Comparison of ENCODE assay signal across 7 cellular contexts in the genomic region with DNA sequence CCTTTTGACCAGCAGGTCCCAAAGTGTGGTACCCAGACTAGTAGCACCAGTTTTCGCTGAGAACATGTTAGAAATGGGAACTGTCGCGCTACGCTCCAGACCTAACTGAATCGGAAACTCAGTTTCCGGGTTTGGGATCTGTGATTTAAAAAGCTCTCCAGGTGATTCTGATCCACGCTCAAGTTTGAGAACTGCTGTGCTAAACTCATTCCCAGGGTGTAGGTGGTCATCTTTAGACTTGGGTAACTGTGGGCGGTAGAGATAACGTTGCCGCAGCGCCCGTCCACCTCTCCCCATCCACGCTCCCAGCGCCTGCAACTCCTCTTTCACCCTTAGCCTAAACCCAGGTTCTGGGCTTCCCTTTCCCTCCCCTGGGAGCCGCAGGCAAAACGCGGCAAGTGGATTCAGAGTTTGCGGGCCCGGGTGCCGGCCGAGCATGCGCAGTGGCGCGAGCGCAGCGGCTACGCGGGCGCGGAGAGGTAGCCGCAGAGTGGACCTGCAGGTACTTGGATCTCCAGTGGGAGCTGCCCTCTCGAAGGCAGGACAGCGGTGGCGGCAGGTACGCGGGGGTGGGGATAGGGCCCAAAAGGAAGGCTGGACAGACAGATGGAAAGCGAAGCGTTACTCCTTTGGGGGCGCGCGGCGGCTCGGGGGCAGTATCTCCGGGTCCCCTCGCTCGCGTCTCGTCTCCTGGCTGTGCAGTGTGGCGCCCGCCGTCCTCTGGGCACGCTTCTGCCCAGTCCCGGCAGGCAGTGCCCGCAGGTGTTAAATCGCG. TPM values are rescaled to one million over a fixed set of nuclear protein-coding genes. Genes with fewer than 3 reads are reported as not detected.
DNase-seq lines count a peak whose midpoint lies in the region; ATAC-seq, FAIRE-seq and TF ChIP-seq lines count a peak whose summit lies in the region.

A gene with protein sequence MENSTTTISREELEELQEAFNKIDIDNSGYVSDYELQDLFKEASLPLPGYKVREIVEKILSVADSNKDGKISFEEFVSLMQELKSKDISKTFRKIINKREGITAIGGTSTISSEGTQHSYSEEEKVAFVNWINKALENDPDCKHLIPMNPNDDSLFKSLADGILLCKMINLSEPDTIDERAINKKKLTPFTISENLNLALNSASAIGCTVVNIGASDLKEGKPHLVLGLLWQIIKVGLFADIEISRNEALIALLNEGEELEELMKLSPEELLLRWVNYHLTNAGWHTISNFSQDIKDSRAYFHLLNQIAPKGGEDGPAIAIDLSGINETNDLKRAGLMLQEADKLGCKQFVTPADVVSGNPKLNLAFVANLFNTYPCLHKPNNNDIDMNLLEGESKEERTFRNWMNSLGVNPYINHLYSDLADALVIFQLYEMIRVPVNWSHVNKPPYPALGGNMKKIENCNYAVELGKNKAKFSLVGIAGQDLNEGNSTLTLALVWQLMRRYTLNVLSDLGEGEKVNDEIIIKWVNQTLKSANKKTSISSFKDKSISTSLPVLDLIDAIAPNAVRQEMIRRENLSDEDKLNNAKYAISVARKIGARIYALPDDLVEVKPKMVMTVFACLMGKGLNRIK (plus strand): TSS at position 443 of the 775 bp plus-strand sequence. CDS start 67,845 bp downstream, outside the sequence.

- peak within 1 kb of the TSS; percentile 97 for H3K4me3 Mint-ChIP-seq in astrocyte (ENCODE audit: unreplicated experiment)

- H2AFZ ChIP-seq in astrocyte (ENCODE audit: low read depth, low read length) (peak within 1 kb of the TSS; percentile 86), hepatocyte (peak within 1 kb of the TSS; percentile 77)

- WGBS in hepatocyte (ENCODE audit: low lambda C conversion rate, missing lambda C conversion rate) = 1% methylated on average over 50 of the region's 56 CpGs

- H3K9me3 ChIP-seq in astrocyte (ENCODE audit: insufficient read depth, low read depth, low read length) (no peaks in the 10 kb centered on the region), hepatocyte (ENCODE audit: low read depth) (no peaks in the 10 kb centered on the region)

- H3K79me2 ChIP-seq in astrocyte (ENCODE audit: insufficient read depth, low read length) = no peaks in the 10 kb centered on the region
- peaks cover 18% of the 10 kb centered on the region for H3K79me2 ChIP-seq in hepatocyte

- H3K36me3 ChIP-seq in astrocyte (ENCODE audit: insufficient read depth, low read length) (no peaks in the 10 kb centered on the region), hepatocyte (replicated peaks; ENCODE audit: insufficient read depth, low read depth) (no peaks in the 10 kb centered on the region)

- TF ChIP-seq CTCF in astrocyte (IDR thresholded peaks at IDR 0.05; ENCODE audit: insufficient read depth, low read depth, low read length) = no peak
- no peak for TF ChIP-seq CTCF in hepatocyte (IDR thresholded peaks at IDR 0.05; ENCODE audit: poor library complexity)
- TF ChIP-seq CTCF in retinal pigment epithelial cell (conservative IDR thresholded peaks at IDR 0.05; ENCODE audit: low read depth, low read length) = no peak

- H3K27me3 Mint-ChIP-seq in astrocyte (ENCODE audit: low read depth, unreplicated experiment) = no peaks in the 10 kb centered on the region

- no peaks in the 10 kb centered on the region for H3K9me3 Mint-ChIP-seq in astrocyte (ENCODE audit: unreplicated experiment)

- no peak for FAIRE-seq in astrocyte (lab: Jason Lieb, UNC)

- peak within 1 kb of the TSS; percentile 98 for H3K4me2 ChIP-seq in astrocyte (ENCODE audit: low read length)
- peak within 1 kb of the TSS; percentile 82 for H3K4me2 ChIP-seq in hepatocyte

- H4K20me1 ChIP-seq in astrocyte (ENCODE audit: insufficient read depth, low read length) (no peaks in the 10 kb centered on the region), hepatocyte (ENCODE audit: insufficient read depth, poor library complexity, severe bottlenecking) (no peaks in the 10 kb centered on the region)

- peak within 1 kb of the TSS; percentile 91 for H3K9ac ChIP-seq in astrocyte (ENCODE audit: low read length)

- peaks cover 10% of the 10 kb centered on the region for H3K4me1 Mint-ChIP-seq in astrocyte (ENCODE audit: low read depth, unreplicated experiment)

- H3K9me2 ChIP-seq in hepatocyte (replicated peaks; ENCODE audit: insufficient read depth) = no peaks in the 10 kb centered on the region

- ATAC-seq in GM18498 (IDR thresholded peaks at IDR 0.05; ENCODE audit: unreplicated experiment) = peak; percentile 89
- peak; percentile 89 for ATAC-seq in HG02870 (IDR thresholded peaks at IDR 0.05; ENCODE audit: unreplicated experiment)

- peak within 1 kb of the TSS; percentile 100 for H3K27ac Mint-ChIP-seq in astrocyte (ENCODE audit: unreplicated experiment)

- H3K4me3 ChIP-seq in astrocyte (ENCODE audit: insufficient read depth, low read depth, low read length) (peak within 1 kb of the TSS; percentile 87), hepatocyte (peak within 1 kb of the TSS; percentile 68), retinal pigment epithelial cell (ENCODE audit: low read length) (peak within 1 kb of the TSS; percentile 82)

- H3K27me3 ChIP-seq in astrocyte (ENCODE audit: insufficient read depth, low read length) (no peaks in the 10 kb centered on the region), hepatocyte (no peaks in the 10 kb centered on the region)

- DNase-seq in NCI-H146 treated with DMSO at 0.1 percent for 48 hours (lab: John Stamatoyannopoulos, UW; ENCODE audit: unreplicated experiment) = peak; percentile 97
- DNase-seq in T-helper 2 cell = peak; percentile 69 to 85 (median 78)
- peak; percentile 69 for DNase-seq in astrocyte (ENCODE audit: low read depth)
- DNase-seq in hepatocyte (ENCODE audit: low spot score) = peak; percentile 91
- peak; percentile 56 for DNase-seq in retinal pigment epithelial cell (ENCODE audit: low read depth)

- H3K27ac ChIP-seq in astrocyte (ENCODE audit: low read depth, low read length) (peak within 1 kb of the TSS; percentile 86), hepatocyte (peak within 1 kb of the TSS; percentile 93)

- H3K36me3 Mint-ChIP-seq in astrocyte (ENCODE audit: low read depth, unreplicated experiment) = no peaks in the 10 kb centered on the region

- peaks cover 3% of the 10 kb centered on the region for H3K4me1 ChIP-seq in astrocyte (ENCODE audit: insufficient read depth, low read length)
- H3K4me1 ChIP-seq in hepatocyte (ENCODE audit: insufficient read depth) = no peaks in the 10 kb centered on the region

RNA-seq across cellular contexts. Expression of the gene that starts here (rescaled TPM):
- 6.0 and 7.8 TPM in 2 replicates for total RNA-seq in astrocyte
- 21.1 and 22.8 TPM in 2 replicates for total RNA-seq in hepatocyte
- 9.7 and 13.0 TPM in 2 replicates for polyA plus RNA-seq in hepatocyte

Comparison
In these comparisons a context has a peak if more than half of its experiments do, and no peak if none do; other contexts are left out.
1. Peak in every context shown above with its lines: DNase-seq, ATAC-seq, H3K4me3 ChIP-seq and H3K27ac ChIP-seq.